ENCODE assay signal across 9 cellular contexts in genomic region chr3:126911162-126912026, GRCh38.
DNase-seq lines count a peak whose midpoint lies in the region; ATAC-seq lines count a peak whose summit lies in the region.
"Had no signal": no experiment of that assay in that cellular context is flagged by ENCODE, and none has a peak within 500 bp of the region (broad histone marks: within the 10 kb centered on the region; RNA-seq: fewer than 3 reads in every experiment).

No MANE protein-coding gene starts in this region.

- DNase-seq in CD8-positive, alpha-beta memory T cell: peak; percentile 23 to 86 (median 62)
- DNase-seq in HK-2 (ENCODE audit: unreplicated experiment): peak; percentile 93
- DNase-seq in T-helper 22 cell (ENCODE audit: low read depth): peak; percentile 50
- peak; percentile 86 for DNase-seq in astrocyte of the hippocampus (ENCODE audit: low read depth, low spot score)
- DNase-seq in kidney glomerular epithelial cell (lab: John Stamatoyannopoulos, UW): peak; percentile 85
- DNase-seq in stimulated activated CD4-positive, alpha-beta T cell treated with anti-CD3 and anti-CD28 coated beads, TNF-alpha, amount 100 ng/mL, for 48 hours (ENCODE audit: low read depth in 3 of 3): peak; percentile 31 to 60 (median 46)
- no peak for DNase-seq in SHP77 treated with DMSO at 0.1 percent for 48 hours (lab: John Stamatoyannopoulos, UW)

- no peak overlapping the region for H3K4me3 ChIP-seq in CD8-positive, alpha-beta memory T cell (ENCODE audit: low read length)
- H3K4me3 ChIP-seq: SK-N-MC had no signal

- CTCF ChIA-PET in CD8-positive, alpha-beta memory T cell (lab: Charles Lee): interaction anchor here (0.8 to 1.3 kb wide), 4 partner anchors 9 to 232 kb away, joined by 3 to 4 read pairs (median 3); no protein-coding TSS in a partner anchor

- POLR2A ChIA-PET in CD8-positive, alpha-beta memory T cell (lab: Charles Lee): interaction anchor here (0.9 kb wide), 1 partner anchor 24 kb away, joined by 3 read pairs; no protein-coding TSS in a partner anchor

- H3K36me3 Mint-ChIP-seq in CD8-positive, alpha-beta memory T cell: peaks cover 6 to 7% (median 7%) of the 10 kb centered on the region in 3 donors

- no peaks in the 10 kb centered on the region for H3K9me3 ChIP-seq in CD8-positive, alpha-beta memory T cell (ENCODE audit: low read length)

- peak overlapping the region; percentile 62 to 95 (median 92) for H3K27ac Mint-ChIP-seq in CD8-positive, alpha-beta memory T cell

- no peaks in the 10 kb centered on the region for H3K27me3 ChIP-seq in CD8-positive, alpha-beta memory T cell (ENCODE audit: insufficient read depth, low read length, poor library complexity, severe bottlenecking)

- peak overlapping the region; percentile 60 for H3K27ac ChIP-seq in CD8-positive, alpha-beta memory T cell (ENCODE audit: low read depth, low read length)
- H3K27ac ChIP-seq: SK-N-MC had no signal

- ATAC-seq in GM21367 (IDR thresholded peaks at IDR 0.05; ENCODE audit: unreplicated experiment): peak; percentile 95

- peaks cover 43 to 52% (median 44%) of the 10 kb centered on the region in 3 donors for H3K4me1 Mint-ChIP-seq in CD8-positive, alpha-beta memory T cell

- peaks cover 27% of the 10 kb centered on the region for H3K4me1 ChIP-seq in CD8-positive, alpha-beta memory T cell (ENCODE audit: insufficient read depth, low read length)

- no peaks in the 10 kb centered on the region for H3K36me3 ChIP-seq in CD8-positive, alpha-beta memory T cell (ENCODE audit: insufficient read depth, low read length)

- no peaks in the 10 kb centered on the region for H3K9me3 Mint-ChIP-seq in CD8-positive, alpha-beta memory T cell

- H3K27me3 Mint-ChIP-seq in CD8-positive, alpha-beta memory T cell: peaks cover 0 to 2% of the 10 kb centered on the region in 2 donors

- H3K4me3 Mint-ChIP-seq in CD8-positive, alpha-beta memory T cell: peak overlapping the region in 6 of 7 donors; percentile 71 to 86 (median 78)
